ENCODE assay signal across 1 cellular context in genomic region chr15:49462242-49462641, GRCh38.
TF ChIP-seq lines count a peak whose summit lies in the region.

No MANE protein-coding gene starts in this region.

TF ChIP-seq in HepG2, 621 proteins besides CTCF, POLR2A, EP300 and RAD21 (continued from another document):
- no peak for TF ChIP-seq ZNF142 (CRISPR knock-in tag; IDR thresholded peaks at IDR 0.05)
TF ChIP-seq in HepG2: peak in this region for 0.
